In the genomic region with DNA sequence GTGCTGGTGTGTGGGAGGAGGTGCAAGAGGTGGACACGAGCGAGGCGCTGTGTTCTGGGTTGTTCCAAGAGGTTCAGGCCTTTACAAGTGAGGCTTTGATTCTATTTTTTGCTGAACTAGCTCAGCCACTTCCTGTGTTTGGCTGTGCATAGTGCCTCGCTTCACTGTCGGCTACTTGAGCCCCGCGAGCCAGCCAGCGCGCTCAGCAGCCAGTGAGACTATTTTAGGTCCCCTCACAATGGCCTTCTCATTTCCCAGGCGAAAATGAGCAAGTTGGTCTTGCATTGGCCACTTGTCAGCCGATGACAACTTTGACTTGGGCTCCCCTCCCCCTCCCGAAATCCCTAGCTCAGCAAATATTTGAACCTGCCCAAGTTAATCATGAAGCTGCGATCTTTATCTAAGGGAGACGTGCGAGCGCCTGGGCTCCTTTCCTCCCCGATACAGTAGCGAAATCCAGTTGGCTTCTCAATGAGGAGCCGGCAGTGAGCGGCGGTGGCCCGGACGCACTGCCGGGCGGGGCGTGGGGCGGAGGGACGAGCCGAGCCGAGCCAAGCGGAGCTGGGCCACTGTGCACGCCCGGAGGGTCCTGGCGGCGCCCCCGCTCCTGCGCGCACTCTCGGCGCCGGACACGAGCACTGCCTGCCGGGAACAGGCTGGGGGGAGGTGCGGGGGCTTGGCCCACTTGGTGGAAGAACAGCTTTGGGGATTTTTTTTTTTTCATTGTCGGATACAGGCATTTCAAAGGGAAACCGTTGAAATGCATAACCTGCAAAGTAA, we compare ENCODE assay signal across 8 cellular contexts.
DNase-seq lines count a peak whose midpoint lies in the region; ATAC-seq, FAIRE-seq and TF ChIP-seq lines count a peak whose summit lies in the region.

No MANE protein-coding gene starts in this region.

- peak overlapping the region; percentile 66 for H3K9ac ChIP-seq in keratinocyte (ENCODE audit: control insufficient read depth, extremely low read depth, insufficient read depth, low read length)

- TF ChIP-seq POLR2A in spleen (IDR thresholded peaks at IDR 0.05) = no peak

- dilution Hi-C loops in keratinocyte (cut with MboI; ENCODE audit: extremely low pct_ligation_motif_present, low sequenced_read_pairs) = no loop called here

- H3K27me3 Mint-ChIP-seq in central memory CD8-positive, alpha-beta T cell = no peaks in the 10 kb centered on the region

- intact Hi-C loops in spleen (cut with DNase I; ENCODE audit: low total_unique reads) = loop anchor here (2.0 to 5.0 kb wide), 2 partner anchors 173 to 674 kb away; no protein-coding TSS in a partner anchor

- ATAC-seq in GM21390 (IDR thresholded peaks at IDR 0.05; ENCODE audit: unreplicated experiment) = peak; percentile 73
- peak; percentile 81 for ATAC-seq in central memory CD8-positive, alpha-beta T cell (replicated peaks; ENCODE audit: extremely low read depth, poor library complexity, severe bottlenecking)

- H3K27ac ChIP-seq in keratinocyte (ENCODE audit: control insufficient read depth, insufficient read depth, low read length) (peak overlapping the region; percentile 37), spleen (peak overlapping the region; percentile 81 to 92 (median 89))

- H3K4me1 ChIP-seq in keratinocyte (ENCODE audit: control insufficient read depth, extremely low read depth, insufficient read depth, low read length) (peaks cover 22% of the 10 kb centered on the region), spleen (peaks cover 51 to 100% (median 90%) of the 10 kb centered on the region in 6 donors)

- TF ChIP-seq CTCF in WI38 (IDR thresholded peaks at IDR 0.05; ENCODE audit: low read depth, low read length) (no peak), keratinocyte (optimal IDR thresholded peaks at IDR 0.05 in 1 of 3, IDR thresholded peaks at IDR 0.05 in 1 of 3, conservative IDR thresholded peaks at IDR 0.05 in 1 of 3; ENCODE audit: extremely low read depth in 1 of 3, insufficient read depth in 2 of 3, low read length in 3 of 3) (peak in 1 of 3 experiments; percentile 6), spleen (IDR thresholded peaks at IDR 0.05 in 8 of 11, conservative IDR thresholded peaks at IDR 0.05 in 3 of 11) (peak in 1 of 11 experiments; percentile 9), D721Med (IDR thresholded peaks at IDR 0.05; ENCODE audit: insufficient read depth, missing control alignments) (no peak)

- no peaks in the 10 kb centered on the region for H3K79me2 ChIP-seq in keratinocyte (ENCODE audit: control insufficient read depth, insufficient read depth, low read length)

- FAIRE-seq in keratinocyte (lab: Jason Lieb, UNC) = peak; percentile 81
- FAIRE-seq in D721Med (lab: Jason Lieb, UNC) = no peak

- H3K9me3 Mint-ChIP-seq in central memory CD8-positive, alpha-beta T cell = no peaks in the 10 kb centered on the region

- H2AFZ ChIP-seq in keratinocyte (ENCODE audit: control insufficient read depth, low read length) = peak overlapping the region; percentile 61

- peak overlapping the region; percentile 91 for H3K4me3 Mint-ChIP-seq in central memory CD8-positive, alpha-beta T cell

- H3K27me3 ChIP-seq in keratinocyte (ENCODE audit: control insufficient read depth, extremely low read depth, insufficient read depth, low read length) (no peaks in the 10 kb centered on the region), spleen (replicated peaks in 1 of 7) (no peaks in the 10 kb centered on the region)

- DNase-seq in DMS114 treated with DMSO at 0.1 percent for 48 hours (lab: John Stamatoyannopoulos, UW; ENCODE audit: unreplicated experiment) = peak; percentile 18
- peak; percentile 58 for DNase-seq in HuH-7 (ENCODE audit: low spot score)
- DNase-seq in central memory CD8-positive, alpha-beta T cell (ENCODE audit: low spot score in 2 of 2) = peak; percentile 36 to 37
- DNase-seq in keratinocyte (ENCODE audit: low read depth, low spot score) = no peak
- DNase-seq in spleen = peak; percentile 91
- DNase-seq in D721Med (ENCODE audit: insufficient read length, low spot score) = no peak

- H3K9me3 ChIP-seq in keratinocyte (ENCODE audit: control insufficient read depth, low read depth, low read length) (no peaks in the 10 kb centered on the region), spleen (no peaks in the 10 kb centered on the region)

- H3K36me3 ChIP-seq in keratinocyte (ENCODE audit: control insufficient read depth in 2 of 2, extremely low read depth in 1 of 2, insufficient read depth in 2 of 2, low read length in 2 of 2) = peaks cover 0 to 5% of the 10 kb centered on the region in 2 experiments
- H3K36me3 ChIP-seq in spleen = peaks cover 0 to 50% (median 17%) of the 10 kb centered on the region in 6 donors

- H3K9me1 ChIP-seq in keratinocyte (ENCODE audit: control insufficient read depth, extremely low read depth, insufficient read depth, low read length) = peaks cover 2% of the 10 kb centered on the region

- H4K20me1 ChIP-seq in keratinocyte (ENCODE audit: control insufficient read depth, extremely low read depth, insufficient read depth, low read length) = no peaks in the 10 kb centered on the region

- H3K4me1 Mint-ChIP-seq in central memory CD8-positive, alpha-beta T cell = peaks cover 86% of the 10 kb centered on the region

- 0 to 2% (median 1%) methylated on average over 36 to 46 of the region's 46 CpGs for WGBS in spleen, 5 donors

- peaks cover 55% of the 10 kb centered on the region for H3K36me3 Mint-ChIP-seq in central memory CD8-positive, alpha-beta T cell (ENCODE audit: insufficient read depth)

- peak overlapping the region; percentile 63 for H3K4me3 ChIP-seq in WI38 (ENCODE audit: low read depth, low read length)
- H3K4me3 ChIP-seq in keratinocyte (ENCODE audit: control insufficient read depth in 2 of 3, extremely low read depth in 1 of 3, insufficient read depth in 2 of 3, low read depth in 1 of 3, low read length in 3 of 3) = peak overlapping the region; percentile 20 to 74 (median 64)
- H3K4me3 ChIP-seq in spleen = peak overlapping the region; percentile 16 to 73 (median 52)

- H3K27ac Mint-ChIP-seq in central memory CD8-positive, alpha-beta T cell (ENCODE audit: low read depth) = peak overlapping the region; percentile 54

- peak overlapping the region; percentile 97 for H3K4me2 ChIP-seq in keratinocyte (ENCODE audit: control insufficient read depth, extremely low read depth, insufficient read depth, low read depth, low read length)

Comparison
In these comparisons a context has a peak if more than half of its experiments do, and no peak if none do; other contexts are left out.
1. DNase-seq: peak in DMS114 treated with DMSO at 0.1 percent for 48 hours (single experiment), HuH-7 (single experiment), central memory CD8-positive, alpha-beta T cell (2 of 2) and spleen (single experiment); none in keratinocyte (single experiment) and D721Med (single experiment).
2. Peak in every context shown above with its lines, with median percentiles within 50 percentile points of each other: H3K4me3 ChIP-seq.